22 cellular contexts compared by ENCODE assay signal in genomic region chr5:30069441-30070263, GRCh38.
DNase-seq lines count a peak whose midpoint lies in the region; ATAC-seq and TF ChIP-seq lines count a peak whose summit lies in the region.
"Had no signal": no experiment of that assay in that cellular context is flagged by ENCODE, and none has a peak within 500 bp of the region (broad histone marks: within the 10 kb centered on the region; RNA-seq: fewer than 3 reads in every experiment).

No MANE protein-coding gene starts in this region.

- H3K27ac ChIP-seq in lower lobe of right lung (no peak overlapping the region), spleen (no peak overlapping the region)
- H3K27ac ChIP-seq: RWPE1, SJCRH30 had no signal

- ATAC-seq in lower lobe of right lung, result peak; percentile 19 to 52
- ATAC-seq in activated T-helper 17 cell treated with anti-CD3 and anti-CD28 coated beads, Interleukin-2, amount 50 U/mL, for 72 hours (replicated peaks), result no peak
- ATAC-seq: GM12878, GM23338, HepG2, K562 had no signal

- H3K4me3 Mint-ChIP-seq in CD14-positive monocyte, result no peak overlapping the region
- no peak overlapping the region for H3K4me3 Mint-ChIP-seq in activated T-helper 17 cell treated with anti-CD3 and anti-CD28 coated beads, Interleukin-2, amount 50 U/mL, for 72 hours
- H3K4me3 Mint-ChIP-seq: CD4-positive, alpha-beta T cell; GM23338 had no signal

- intact Hi-C loops in CD14-positive monocyte (cut with micrococcal nuclease), result no loop called here
- intact Hi-C loops in lower lobe of right lung (cut with DNase I), result no loop called here
- intact Hi-C loops in spleen (cut with DNase I; ENCODE audit: low total_unique reads), result no loop called here

- H3K4me1 ChIP-seq in lower lobe of right lung (no peaks in the 10 kb centered on the region), spleen (no peaks in the 10 kb centered on the region)
- H3K4me1 ChIP-seq: HAP-1, SJCRH30 had no signal

- peak overlapping the region in 1 of 7 donors; percentile 53 for H3K27ac Mint-ChIP-seq in CD14-positive monocyte
- no peak overlapping the region for H3K27ac Mint-ChIP-seq in activated T-helper 17 cell treated with anti-CD3 and anti-CD28 coated beads, Interleukin-2, amount 50 U/mL, for 72 hours
- H3K27ac Mint-ChIP-seq: CD4-positive, alpha-beta T cell; GM23338 had no signal

- H3K36me3 Mint-ChIP-seq in CD14-positive monocyte, result no peaks in the 10 kb centered on the region
- H3K36me3 Mint-ChIP-seq in activated T-helper 17 cell treated with anti-CD3 and anti-CD28 coated beads, Interleukin-2, amount 50 U/mL, for 72 hours (ENCODE audit: low read depth), result no peaks in the 10 kb centered on the region

- H3K9me3 ChIP-seq in lower lobe of right lung (no peaks in the 10 kb centered on the region), spleen (peaks cover 0 to 35% (median 9%) of the 10 kb centered on the region in 8 donors)
- H3K9me3 ChIP-seq: HAP-1, SJCRH30 had no signal

- peaks cover 6 to 35% (median 10%) of the 10 kb centered on the region in 7 donors for H3K9me3 Mint-ChIP-seq in CD14-positive monocyte
- peaks cover 20% of the 10 kb centered on the region for H3K9me3 Mint-ChIP-seq in activated T-helper 17 cell treated with anti-CD3 and anti-CD28 coated beads, Interleukin-2, amount 50 U/mL, for 72 hours
- H3K9me3 Mint-ChIP-seq: GM23338 had no signal

- TF ChIP-seq POLR2A in spleen (IDR thresholded peaks at IDR 0.05), result no peak

- H3K4me3 ChIP-seq in lower lobe of right lung (no peak overlapping the region), spleen (no peak overlapping the region)
- H3K4me3 ChIP-seq: GM12878, GM23338, HAP-1, K562, MG63, SJCRH30 had no signal

- TF ChIP-seq CTCF in CD14-positive monocyte (IDR thresholded peaks at IDR 0.05), result no peak
- TF ChIP-seq CTCF in lower lobe of right lung (IDR thresholded peaks at IDR 0.05), result no peak
- TF ChIP-seq CTCF in spleen (IDR thresholded peaks at IDR 0.05 in 8 of 11, conservative IDR thresholded peaks at IDR 0.05 in 3 of 11), result no peak
- TF ChIP-seq CTCF in GM13976 (IDR thresholded peaks at IDR 0.05; ENCODE audit: borderline replicate concordance, control extremely low read depth, extremely low read depth, insufficient read depth, missing control alignments), result no peak

- H3K27me3 ChIP-seq in lower lobe of right lung (ENCODE audit: low read depth) (no peaks in the 10 kb centered on the region), spleen (replicated peaks in 1 of 7) (no peaks in the 10 kb centered on the region)
- H3K27me3 ChIP-seq: MG63, SJCRH30 had no signal

- WGBS in spleen, 5 donors, result 83 to 90% (median 84%) methylated on average over 7 to 18 of the region's 18 CpGs

- DNase-seq in CD14-positive monocyte (ENCODE audit: low spot score), result peak; percentile 45
- DNase-seq in D341Med (ENCODE audit: low spot score), result peak; percentile 8
- DNase-seq in lower lobe of right lung, result peak; percentile 37
- DNase-seq in spleen, result peak; percentile 66
- DNase-seq in NCI-H187 treated with DMSO at 0.1 percent for 48 hours (lab: John Stamatoyannopoulos, UW), result no peak
- no peak for DNase-seq in GM13976 (ENCODE audit: low spot score)
- DNase-seq: CD4-positive, alpha-beta T cell; COR-L47; DND-41; MG63; NCI-H1417; NCI-H1694 treated with DMSO at 0.1 percent for 48 hours; NCI-H2107; NK-92 treated with Interleukin-12 subunit alpha and Interleukin-12 subunit beta, amount 100 ng/mL, for 24 hours; SJCRH30 had no signal

- peaks cover 0 to 2% (median 0%) of the 10 kb centered on the region in 3 donors for H3K27me3 Mint-ChIP-seq in CD14-positive monocyte (ENCODE audit: low read depth in 3 of 3)
- H3K27me3 Mint-ChIP-seq in activated T-helper 17 cell treated with anti-CD3 and anti-CD28 coated beads, Interleukin-2, amount 50 U/mL, for 72 hours, result no peaks in the 10 kb centered on the region
- H3K27me3 Mint-ChIP-seq: CD4-positive, alpha-beta T cell had no signal

- H3K36me3 ChIP-seq in lower lobe of right lung (no peaks in the 10 kb centered on the region), spleen (no peaks in the 10 kb centered on the region)
- H3K36me3 ChIP-seq: HAP-1, MG63, SJCRH30 had no signal

- H3K4me1 Mint-ChIP-seq in CD14-positive monocyte, result no peaks in the 10 kb centered on the region
- no peaks in the 10 kb centered on the region for H3K4me1 Mint-ChIP-seq in activated T-helper 17 cell treated with anti-CD3 and anti-CD28 coated beads, Interleukin-2, amount 50 U/mL, for 72 hours
- H3K4me1 Mint-ChIP-seq: GM23338 had no signal

- in situ Hi-C loops in GM13976 (cut with MboI; ENCODE audit: low sequenced_read_pairs, unreplicated experiment), result no loop called here

Comparison
In these comparisons a context has a peak if more than half of its experiments do, and no peak if none do; other contexts are left out.
1. DNase-seq: peak in CD14-positive monocyte (single experiment), D341Med (single experiment), lower lobe of right lung (single experiment) and spleen (single experiment); none in NCI-H187 treated with DMSO at 0.1 percent for 48 hours (single experiment) and GM13976 (single experiment).